2 cellular contexts compared by ENCODE assay signal in the genomic region with DNA sequence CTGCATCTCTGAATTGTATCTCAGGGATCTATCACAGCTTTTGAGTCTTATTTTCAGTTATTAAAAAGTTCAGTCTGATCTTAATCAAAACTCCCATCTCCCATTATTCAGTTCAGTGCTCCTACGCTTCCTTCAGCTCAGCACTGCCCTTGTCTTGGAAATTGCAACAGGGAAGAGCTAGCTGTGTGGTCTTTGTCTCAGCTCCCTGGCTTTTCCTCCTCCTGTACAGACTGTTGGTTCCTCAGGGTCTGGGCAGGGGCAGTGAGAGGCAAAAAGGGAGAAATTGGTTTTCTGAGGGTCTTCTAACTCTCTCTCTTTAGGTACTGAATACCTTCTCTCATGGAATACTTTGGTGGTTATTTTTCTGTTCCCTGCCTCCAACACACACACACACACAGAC.
TF ChIP-seq lines count a peak whose summit lies in the region.

No MANE protein-coding gene starts in this region.

TF ChIP-seq in GM23338, 12 proteins besides CTCF, POLR2A, EP300 and RAD21 (continued from another document):
- TF ChIP-seq, protein P1, sequence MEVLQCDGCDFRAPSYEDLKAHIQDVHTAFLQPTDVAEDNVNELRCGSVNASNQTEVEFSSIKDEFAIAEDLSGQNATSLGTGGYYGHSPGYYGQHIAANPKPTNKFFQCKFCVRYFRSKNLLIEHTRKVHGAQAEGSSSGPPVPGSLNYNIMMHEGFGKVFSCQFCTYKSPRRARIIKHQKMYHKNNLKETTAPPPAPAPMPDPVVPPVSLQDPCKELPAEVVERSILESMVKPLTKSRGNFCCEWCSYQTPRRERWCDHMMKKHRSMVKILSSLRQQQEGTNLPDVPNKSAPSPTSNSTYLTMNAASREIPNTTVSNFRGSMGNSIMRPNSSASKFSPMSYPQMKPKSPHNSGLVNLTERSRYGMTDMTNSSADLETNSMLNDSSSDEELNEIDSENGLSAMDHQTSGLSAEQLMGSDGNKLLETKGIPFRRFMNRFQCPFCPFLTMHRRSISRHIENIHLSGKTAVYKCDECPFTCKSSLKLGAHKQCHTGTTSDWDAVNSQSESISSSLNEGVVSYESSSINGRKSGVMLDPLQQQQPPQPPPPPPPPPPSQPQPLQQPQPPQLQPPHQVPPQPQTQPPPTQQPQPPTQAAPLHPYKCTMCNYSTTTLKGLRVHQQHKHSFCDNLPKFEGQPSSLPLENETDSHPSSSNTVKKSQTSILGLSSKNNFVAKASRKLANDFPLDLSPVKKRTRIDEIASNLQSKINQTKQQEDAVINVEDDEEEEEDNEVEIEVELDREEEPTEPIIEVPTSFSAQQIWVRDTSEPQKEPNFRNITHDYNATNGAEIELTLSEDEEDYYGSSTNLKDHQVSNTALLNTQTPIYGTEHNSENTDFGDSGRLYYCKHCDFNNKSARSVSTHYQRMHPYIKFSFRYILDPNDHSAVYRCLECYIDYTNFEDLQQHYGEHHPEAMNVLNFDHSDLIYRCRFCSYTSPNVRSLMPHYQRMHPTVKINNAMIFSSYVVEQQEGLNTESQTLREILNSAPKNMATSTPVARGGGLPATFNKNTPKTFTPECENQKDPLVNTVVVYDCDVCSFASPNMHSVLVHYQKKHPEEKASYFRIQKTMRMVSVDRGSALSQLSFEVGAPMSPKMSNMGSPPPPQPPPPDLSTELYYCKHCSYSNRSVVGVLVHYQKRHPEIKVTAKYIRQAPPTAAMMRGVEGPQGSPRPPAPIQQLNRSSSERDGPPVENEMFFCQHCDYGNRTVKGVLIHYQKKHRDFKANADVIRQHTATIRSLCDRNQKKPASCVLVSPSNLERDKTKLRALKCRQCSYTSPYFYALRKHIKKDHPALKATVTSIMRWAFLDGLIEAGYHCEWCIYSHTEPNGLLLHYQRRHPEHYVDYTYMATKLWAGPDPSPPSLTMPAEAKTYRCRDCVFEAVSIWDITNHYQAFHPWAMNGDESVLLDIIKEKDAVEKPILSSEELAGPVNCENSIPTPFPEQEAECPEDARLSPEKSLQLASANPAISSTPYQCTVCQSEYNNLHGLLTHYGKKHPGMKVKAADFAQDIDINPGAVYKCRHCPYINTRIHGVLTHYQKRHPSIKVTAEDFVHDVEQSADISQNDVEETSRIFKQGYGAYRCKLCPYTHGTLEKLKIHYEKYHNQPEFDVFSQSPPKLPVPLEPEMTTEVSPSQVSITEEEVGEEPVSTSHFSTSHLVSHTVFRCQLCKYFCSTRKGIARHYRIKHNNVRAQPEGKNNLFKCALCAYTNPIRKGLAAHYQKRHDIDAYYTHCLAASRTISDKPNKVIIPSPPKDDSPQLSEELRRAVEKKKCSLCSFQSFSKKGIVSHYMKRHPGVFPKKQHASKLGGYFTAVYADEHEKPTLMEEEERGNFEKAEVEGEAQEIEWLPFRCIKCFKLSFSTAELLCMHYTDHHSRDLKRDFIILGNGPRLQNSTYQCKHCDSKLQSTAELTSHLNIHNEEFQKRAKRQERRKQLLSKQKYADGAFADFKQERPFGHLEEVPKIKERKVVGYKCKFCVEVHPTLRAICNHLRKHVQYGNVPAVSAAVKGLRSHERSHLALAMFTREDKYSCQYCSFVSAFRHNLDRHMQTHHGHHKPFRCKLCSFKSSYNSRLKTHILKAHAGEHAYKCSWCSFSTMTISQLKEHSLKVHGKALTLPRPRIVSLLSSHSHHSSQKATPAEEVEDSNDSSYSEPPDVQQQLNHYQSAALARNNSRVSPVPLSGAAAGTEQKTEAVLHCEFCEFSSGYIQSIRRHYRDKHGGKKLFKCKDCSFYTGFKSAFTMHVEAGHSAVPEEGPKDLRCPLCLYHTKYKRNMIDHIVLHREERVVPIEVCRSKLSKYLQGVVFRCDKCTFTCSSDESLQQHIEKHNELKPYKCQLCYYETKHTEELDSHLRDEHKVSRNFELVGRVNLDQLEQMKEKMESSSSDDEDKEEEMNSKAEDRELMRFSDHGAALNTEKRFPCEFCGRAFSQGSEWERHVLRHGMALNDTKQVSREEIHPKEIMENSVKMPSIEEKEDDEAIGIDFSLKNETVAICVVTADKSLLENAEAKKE (CRISPR knock-in tag; IDR thresholded peaks at IDR 0.05), result no peak
- no peak for TF ChIP-seq STAT1 (IDR thresholded peaks at IDR 0.05; ENCODE audit: unreplicated experiment)
- TF ChIP-seq, protein P2, sequence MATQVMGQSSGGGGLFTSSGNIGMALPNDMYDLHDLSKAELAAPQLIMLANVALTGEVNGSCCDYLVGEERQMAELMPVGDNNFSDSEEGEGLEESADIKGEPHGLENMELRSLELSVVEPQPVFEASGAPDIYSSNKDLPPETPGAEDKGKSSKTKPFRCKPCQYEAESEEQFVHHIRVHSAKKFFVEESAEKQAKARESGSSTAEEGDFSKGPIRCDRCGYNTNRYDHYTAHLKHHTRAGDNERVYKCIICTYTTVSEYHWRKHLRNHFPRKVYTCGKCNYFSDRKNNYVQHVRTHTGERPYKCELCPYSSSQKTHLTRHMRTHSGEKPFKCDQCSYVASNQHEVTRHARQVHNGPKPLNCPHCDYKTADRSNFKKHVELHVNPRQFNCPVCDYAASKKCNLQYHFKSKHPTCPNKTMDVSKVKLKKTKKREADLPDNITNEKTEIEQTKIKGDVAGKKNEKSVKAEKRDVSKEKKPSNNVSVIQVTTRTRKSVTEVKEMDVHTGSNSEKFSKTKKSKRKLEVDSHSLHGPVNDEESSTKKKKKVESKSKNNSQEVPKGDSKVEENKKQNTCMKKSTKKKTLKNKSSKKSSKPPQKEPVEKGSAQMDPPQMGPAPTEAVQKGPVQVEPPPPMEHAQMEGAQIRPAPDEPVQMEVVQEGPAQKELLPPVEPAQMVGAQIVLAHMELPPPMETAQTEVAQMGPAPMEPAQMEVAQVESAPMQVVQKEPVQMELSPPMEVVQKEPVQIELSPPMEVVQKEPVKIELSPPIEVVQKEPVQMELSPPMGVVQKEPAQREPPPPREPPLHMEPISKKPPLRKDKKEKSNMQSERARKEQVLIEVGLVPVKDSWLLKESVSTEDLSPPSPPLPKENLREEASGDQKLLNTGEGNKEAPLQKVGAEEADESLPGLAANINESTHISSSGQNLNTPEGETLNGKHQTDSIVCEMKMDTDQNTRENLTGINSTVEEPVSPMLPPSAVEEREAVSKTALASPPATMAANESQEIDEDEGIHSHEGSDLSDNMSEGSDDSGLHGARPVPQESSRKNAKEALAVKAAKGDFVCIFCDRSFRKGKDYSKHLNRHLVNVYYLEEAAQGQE (IDR thresholded peaks at IDR 0.05; ENCODE audit: unreplicated experiment), result no peak
TF ChIP-seq in GM23338: peak in this region for 0.

TF ChIP-seq in WTC11, 78 proteins besides CTCF, POLR2A, EP300 and RAD21 (continued from another document):
- TF ChIP-seq, protein P3, sequence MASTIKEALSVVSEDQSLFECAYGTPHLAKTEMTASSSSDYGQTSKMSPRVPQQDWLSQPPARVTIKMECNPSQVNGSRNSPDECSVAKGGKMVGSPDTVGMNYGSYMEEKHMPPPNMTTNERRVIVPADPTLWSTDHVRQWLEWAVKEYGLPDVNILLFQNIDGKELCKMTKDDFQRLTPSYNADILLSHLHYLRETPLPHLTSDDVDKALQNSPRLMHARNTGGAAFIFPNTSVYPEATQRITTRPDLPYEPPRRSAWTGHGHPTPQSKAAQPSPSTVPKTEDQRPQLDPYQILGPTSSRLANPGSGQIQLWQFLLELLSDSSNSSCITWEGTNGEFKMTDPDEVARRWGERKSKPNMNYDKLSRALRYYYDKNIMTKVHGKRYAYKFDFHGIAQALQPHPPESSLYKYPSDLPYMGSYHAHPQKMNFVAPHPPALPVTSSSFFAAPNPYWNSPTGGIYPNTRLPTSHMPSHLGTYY (CRISPR knock-in tag; IDR thresholded peaks at IDR 0.05), result no peak
- TF ChIP-seq, protein P4, sequence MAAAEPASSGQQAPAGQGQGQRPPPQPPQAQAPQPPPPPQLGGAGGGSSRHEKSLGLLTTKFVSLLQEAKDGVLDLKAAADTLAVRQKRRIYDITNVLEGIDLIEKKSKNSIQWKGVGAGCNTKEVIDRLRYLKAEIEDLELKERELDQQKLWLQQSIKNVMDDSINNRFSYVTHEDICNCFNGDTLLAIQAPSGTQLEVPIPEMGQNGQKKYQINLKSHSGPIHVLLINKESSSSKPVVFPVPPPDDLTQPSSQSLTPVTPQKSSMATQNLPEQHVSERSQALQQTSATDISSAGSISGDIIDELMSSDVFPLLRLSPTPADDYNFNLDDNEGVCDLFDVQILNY (CRISPR knock-in tag; IDR thresholded peaks at IDR 0.05), result no peak
- TF ChIP-seq NFATC4 (CRISPR knock-in tag; IDR thresholded peaks at IDR 0.05), result no peak
